23 cellular contexts compared by ENCODE assay signal in the genomic region with DNA sequence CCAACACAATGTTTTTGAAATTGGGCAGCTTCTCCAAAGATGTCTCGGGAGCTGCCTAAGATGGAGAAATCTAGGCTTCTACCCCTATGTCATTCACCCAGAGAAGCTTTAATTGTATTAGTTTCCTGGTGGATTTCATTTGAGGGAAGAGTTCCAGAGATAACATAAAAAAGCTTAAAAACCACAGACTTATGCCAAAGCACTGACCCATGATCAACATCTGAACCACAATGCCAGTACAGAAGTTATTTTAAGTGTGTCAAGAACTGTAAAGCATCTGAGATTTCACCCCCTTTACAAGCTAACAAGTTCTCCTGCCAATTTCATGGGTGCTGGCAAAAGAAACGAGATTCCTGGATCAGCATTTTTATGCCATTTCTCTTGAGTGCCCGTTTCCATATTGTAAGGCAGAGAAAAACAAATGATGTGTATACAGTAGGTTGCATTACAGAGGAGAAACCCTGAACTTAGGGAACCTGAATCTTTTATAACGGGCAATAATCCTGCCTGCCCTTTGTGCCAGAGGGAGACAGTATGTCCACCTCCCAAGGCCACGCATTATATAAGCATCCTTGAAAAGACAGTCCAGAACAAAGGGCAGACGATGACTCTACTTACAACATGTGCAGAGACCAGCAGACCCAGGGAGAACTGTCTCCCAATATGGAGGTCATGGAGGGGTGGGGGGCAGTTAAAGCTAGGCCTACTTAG. TPM values are rescaled to one million over a fixed set of nuclear protein-coding genes. Genes with fewer than 3 reads are reported as not detected.
DNase-seq lines count a peak whose midpoint lies in the region; ATAC-seq and TF ChIP-seq lines count a peak whose summit lies in the region.
"Had no signal": no experiment of that assay in that cellular context is flagged by ENCODE, and none has a peak within 500 bp of the region (broad histone marks: within the 10 kb centered on the region; RNA-seq: fewer than 3 reads in every experiment).

No MANE protein-coding gene starts in this region.

- H3F3A ChIP-seq in GM23338 (replicated peaks; ENCODE audit: low read depth) = no peaks in the 10 kb centered on the region

- TF ChIP-seq EP300 in esophagus muscularis mucosa (IDR thresholded peaks at IDR 0.05) = no peak

- H3K9me3 ChIP-seq in MG63 (no peaks in the 10 kb centered on the region), breast epithelium (no peaks in the 10 kb centered on the region), esophagus muscularis mucosa (no peaks in the 10 kb centered on the region)
- H3K9me3 ChIP-seq: lower lobe of right lung, Peyer's patch, uterus had no signal

- H3K27me3 ChIP-seq in MG63 (no peaks in the 10 kb centered on the region), breast epithelium (no peaks in the 10 kb centered on the region), esophagus muscularis mucosa (no peaks in the 10 kb centered on the region), GM23338 (ENCODE audit: insufficient read depth) (no peaks in the 10 kb centered on the region)
- H3K27me3 ChIP-seq: Peyer's patch, uterus had no signal

- intact Hi-C loops in breast epithelium (cut with DNase I; ENCODE audit: low total_unique reads) = no loop called here
- intact Hi-C loops in esophagus muscularis mucosa (cut with DNase I) = no loop called here

- peaks cover 73% of the 10 kb centered on the region for H3K79me2 ChIP-seq in GM23338 (replicated peaks; ENCODE audit: insufficient read depth)

- H3K9me2 ChIP-seq in GM23338 (ENCODE audit: insufficient read depth) = no peaks in the 10 kb centered on the region

- CTCF ChIA-PET in activated CD4-positive, alpha-beta memory T cell treated with anti-CD3 and anti-CD28 coated beads, Interleukin-2, amount 10 ng/mL, durations not matched to agents 7 days and 5 days (lab: Charles Lee) = interaction anchor here (1.0 to 2.6 kb wide), 4 partner anchors 10 to 51 kb away, joined by 3 to 12 read pairs (median 7); no protein-coding TSS in a partner anchor

- peaks cover 30% of the 10 kb centered on the region for H3K36me3 Mint-ChIP-seq in GM23338 (ENCODE audit: low read depth)
- H3K36me3 Mint-ChIP-seq in activated CD4-positive, alpha-beta memory T cell treated with anti-CD3 and anti-CD28 coated beads, Interleukin-2, amount 10 ng/mL, durations not matched to agents 7 days and 5 days (ENCODE audit: low read depth) = peaks cover 27% of the 10 kb centered on the region

- no peak overlapping the region for H3K4me3 ChIP-seq in AG09309 (ENCODE audit: control insufficient read depth, low read depth, low read length)
- H3K4me3 ChIP-seq in MG63 = no peak overlapping the region
- no peak overlapping the region for H3K4me3 ChIP-seq in breast epithelium
- H3K4me3 ChIP-seq in esophagus muscularis mucosa = no peak overlapping the region
- H3K4me3 ChIP-seq in GM23338 = no peak overlapping the region
- H3K4me3 ChIP-seq: lower lobe of right lung, Peyer's patch, SK-N-MC, uterus had no signal

- H3K4me1 ChIP-seq in breast epithelium (peaks cover 0 to 4% of the 10 kb centered on the region in 2 donors), esophagus muscularis mucosa (peaks cover 0 to 3% (median 0%) of the 10 kb centered on the region in 4 donors), GM23338 (ENCODE audit: insufficient read depth) (peaks cover 11% of the 10 kb centered on the region)
- H3K4me1 ChIP-seq: lower lobe of right lung, uterus had no signal

- no peak for TF ChIP-seq CTCF in AG09309 (IDR thresholded peaks at IDR 0.05; ENCODE audit: control insufficient read depth, insufficient read depth, low read depth, low read length, missing control alignments)
- no peak for TF ChIP-seq CTCF in breast epithelium (IDR thresholded peaks at IDR 0.05)
- TF ChIP-seq CTCF in esophagus muscularis mucosa (IDR thresholded peaks at IDR 0.05) = no peak
- no peak for TF ChIP-seq CTCF in GM23338 (conservative IDR thresholded peaks at IDR 0.05; ENCODE audit: low read depth in 2 of 2)

- peak; percentile 23 for DNase-seq in AG09309 (ENCODE audit: low read depth)
- peak; percentile 34 for DNase-seq in MG63
- DNase-seq in breast epithelium (ENCODE audit: low spot score in 2 of 2) = no peak
- DNase-seq in myocyte (ENCODE audit: low read depth) = peak; percentile 66
- no peak for DNase-seq in esophagus muscularis mucosa (ENCODE audit: extremely low spot score)
- no peak for DNase-seq in GM23338 (ENCODE audit: low spot score)
- DNase-seq in activated CD4-positive, alpha-beta memory T cell treated with anti-CD3 and anti-CD28 coated beads, Interleukin-2, amount 10 ng/mL, durations not matched to agents 7 days and 5 days = no peak
- DNase-seq: activated CD4-positive, alpha-beta T cell treated with anti-CD3 and anti-CD28 coated beads, Interleukin-2, amount 50 U/mL, for 4 hours; activated naive CD4-positive, alpha-beta T cell; activated T-cell treated with anti-CD3 and anti-CD28 coated beads for 4 hours; aorta; CD8-positive, alpha-beta memory T cell; immature natural killer cell; lower lobe of right lung; NCI-H2081 treated with DMSO at 0.1 percent for 48 hours; NK-92 treated with Interleukin-12 subunit alpha and Interleukin-12 subunit beta, amount 100 ng/mL, for 24 hours; Peyer's patch; stimulated activated CD8-positive, alpha-beta memory T cell treated with anti-CD3 and anti-CD28 coated beads, Interleukin-4, amount 100 ng/mL, for 48 hours; uterus had no signal

- H3K36me3 ChIP-seq in MG63 (no peaks in the 10 kb centered on the region), breast epithelium (no peaks in the 10 kb centered on the region), esophagus muscularis mucosa (no peaks in the 10 kb centered on the region), GM23338 (ENCODE audit: insufficient read depth) (peaks cover 4% of the 10 kb centered on the region; the same call in 1 of the 2 replicates)
- H3K36me3 ChIP-seq: lower lobe of right lung, Peyer's patch, uterus had no signal

- H3K4me2 ChIP-seq in GM23338 = no peak overlapping the region

- H3K27me3 Mint-ChIP-seq in GM23338 (ENCODE audit: insufficient read depth, low read depth, poor library complexity) = peaks cover 3% of the 10 kb centered on the region
- H3K27me3 Mint-ChIP-seq in activated CD4-positive, alpha-beta memory T cell treated with anti-CD3 and anti-CD28 coated beads, Interleukin-2, amount 10 ng/mL, durations not matched to agents 7 days and 5 days = no peaks in the 10 kb centered on the region
- H3K27me3 Mint-ChIP-seq: CD8-positive, alpha-beta memory T cell had no signal

- TF ChIP-seq POLR2A in breast epithelium (IDR thresholded peaks at IDR 0.05) (no peak), esophagus muscularis mucosa (IDR thresholded peaks at IDR 0.05; ENCODE audit: low read depth) (no peak)

- ATAC-seq in HG02973 (IDR thresholded peaks at IDR 0.05; ENCODE audit: unreplicated experiment) (no peak), GM23338 (no peak)
- ATAC-seq: lower lobe of right lung, WTC11 had no signal

- no peak overlapping the region for H3K27ac Mint-ChIP-seq in GM23338
- H3K27ac Mint-ChIP-seq in activated CD4-positive, alpha-beta memory T cell treated with anti-CD3 and anti-CD28 coated beads, Interleukin-2, amount 10 ng/mL, durations not matched to agents 7 days and 5 days = no peak overlapping the region

- H3K27ac ChIP-seq in breast epithelium = peak overlapping the region; percentile 48 to 74
- no peak overlapping the region for H3K27ac ChIP-seq in esophagus muscularis mucosa (replicated peaks in 1 of 4)
- H3K27ac ChIP-seq in GM23338 (ENCODE audit: low read depth) = no peak overlapping the region
- H3K27ac ChIP-seq: lower lobe of right lung, Peyer's patch, SK-N-MC, uterus had no signal

- peaks cover 28% of the 10 kb centered on the region for H4K20me1 ChIP-seq in GM23338 (replicated peaks; ENCODE audit: insufficient read depth)

- H3K4me3 Mint-ChIP-seq in GM23338 = no peak overlapping the region
- H3K4me3 Mint-ChIP-seq in activated CD4-positive, alpha-beta memory T cell treated with anti-CD3 and anti-CD28 coated beads, Interleukin-2, amount 10 ng/mL, durations not matched to agents 7 days and 5 days = no peak overlapping the region
- H3K4me3 Mint-ChIP-seq: CD8-positive, alpha-beta memory T cell; immature natural killer cell; T-helper 2 cell treated with Interferon-gamma antibody and Interleukin-4, amounts not matched to agents 5 μg/mL and 100 μg/mL, for 36 hours; WTC11 had no signal

- H3K9me3 Mint-ChIP-seq in GM23338 = no peaks in the 10 kb centered on the region; the same call in 1 of the 3 replicates
- peaks cover 3% of the 10 kb centered on the region for H3K9me3 Mint-ChIP-seq in activated CD4-positive, alpha-beta memory T cell treated with anti-CD3 and anti-CD28 coated beads, Interleukin-2, amount 10 ng/mL, durations not matched to agents 7 days and 5 days
- H3K9me3 Mint-ChIP-seq: CD8-positive, alpha-beta memory T cell; immature natural killer cell; T-helper 2 cell treated with Interferon-gamma antibody and Interleukin-4, amounts not matched to agents 5 μg/mL and 100 μg/mL, for 36 hours had no signal

- H2AFZ ChIP-seq in GM23338 = no peak overlapping the region

- H3K4me1 Mint-ChIP-seq in GM23338 = peaks cover 18% of the 10 kb centered on the region
- peaks cover 59% of the 10 kb centered on the region for H3K4me1 Mint-ChIP-seq in activated CD4-positive, alpha-beta memory T cell treated with anti-CD3 and anti-CD28 coated beads, Interleukin-2, amount 10 ng/mL, durations not matched to agents 7 days and 5 days

- POLR2A ChIA-PET in activated CD4-positive, alpha-beta memory T cell treated with anti-CD3 and anti-CD28 coated beads, Interleukin-2, amount 10 ng/mL, durations not matched to agents 7 days and 5 days (lab: Charles Lee) = interaction anchor here (0.8 to 2.4 kb wide), 6 partner anchors 10 to 657 kb away, joined by 3 to 12 read pairs (median 3); a partner anchor contains a TSS

- 98% methylated on average over 6 of the region's 6 CpGs for WGBS in esophagus muscularis mucosa

TF ChIP-seq in GM23338, 12 proteins besides CTCF, POLR2A, EP300 and RAD21 (continues in another document):
- no peak for TF ChIP-seq NANOG (IDR thresholded peaks at IDR 0.05; ENCODE audit: borderline replicate concordance)

RNA-seq across cellular contexts. Expression of a gene that starts 44.1 kb away (rescaled TPM):
- 2.1 and 4.7 TPM in 2 replicates for total RNA-seq in MG63 (2014; rRNA removed; shearing (Covaris generic); ENCODE audit: low replicate concordance)
- total RNA-seq in breast epithelium = 10 to 100 TPM in 2 of 3 donors, 1 to 10 TPM in 1; 3.8 to 30.1 (median 16.1) TPM
- 28.9 and 31.6 TPM in 2 replicates for total RNA-seq in myocyte
- polyA plus RNA-seq in myocyte (2012) = 8.4 TPM
- total RNA-seq in esophagus muscularis mucosa = 1 to 10 TPM in 1 of 4 donors, under 1 TPM in 3; 0.40 to 1.2 (median 0.70) TPM
- 25.3 and 25.8 TPM in 2 replicates for total RNA-seq in GM23338 (2014; rRNA removed; shearing (Covaris generic))
- polyA plus RNA-seq in GM23338 (2016; fragmentation: Nextera tagmentation; extraction: Ambion mirVana) = 19.4 and 21.6 TPM in 2 replicates
- total RNA-seq in activated CD4-positive, alpha-beta memory T cell treated with anti-CD3 and anti-CD28 coated beads, Interleukin-2, amount 10 ng/mL, durations not matched to agents 7 days and 5 days = 10 to 100 TPM; 12.6 to 15.1 TPM

Comparison
In these comparisons a context has a peak if more than half of its experiments do, and no peak if none do; other contexts are left out.
1. DNase-seq: peak in AG09309 (single experiment), MG63 (single experiment) and myocyte (single experiment); none in breast epithelium (0 of 2), esophagus muscularis mucosa (single experiment), GM23338 (single experiment) and activated CD4-positive, alpha-beta memory T cell treated with anti-CD3 and anti-CD28 coated beads, Interleukin-2, amount 10 ng/mL, durations not matched to agents 7 days and 5 days (single experiment).
2. H3K27ac ChIP-seq: peak in breast epithelium (2 of 2); none in esophagus muscularis mucosa (0 of 4) and GM23338 (single experiment).